8 cellular contexts compared by ENCODE assay signal in genomic region chr3:39148116-39149058, GRCh38. TPM values are rescaled to one million over a fixed set of nuclear protein-coding genes. Genes with fewer than 3 reads are reported as not detected.
A peak's percentile ranks its signal among the peaks of the same experiment; 100 is the strongest.
DNase-seq lines count a peak whose midpoint lies in the region; ATAC-seq and TF ChIP-seq lines count a peak whose summit lies in the region.

No MANE protein-coding gene starts in this region.

- peak overlapping the region; percentile 33 to 100 (median 100) for H3K27ac ChIP-seq in body of pancreas

- H3K36me3 Mint-ChIP-seq in memory B cell: peaks cover 12% of the 10 kb centered on the region

- intact Hi-C loops in body of pancreas (cut with DNase I): loop anchor here (5.0 kb wide), 1 partner anchor 39 kb away; no protein-coding TSS in a partner anchor

- ATAC-seq in GM21576 (IDR thresholded peaks at IDR 0.05; ENCODE audit: unreplicated experiment) (peak; percentile 23), body of pancreas (no peak), memory B cell (ENCODE audit: low read depth) (peak; percentile 8), HG02852 (IDR thresholded peaks at IDR 0.05; ENCODE audit: unreplicated experiment) (no peak)

- H3K4me1 Mint-ChIP-seq in memory B cell: peaks cover 67% of the 10 kb centered on the region

- H3K27me3 Mint-ChIP-seq in memory B cell: no peaks in the 10 kb centered on the region

- H3K9me3 Mint-ChIP-seq in memory B cell: no peaks in the 10 kb centered on the region

- 45 to 50% methylated on average over 12 to 14 of the region's 14 CpGs for WGBS in body of pancreas, 2 donors

- TF ChIP-seq POLR2A in body of pancreas (IDR thresholded peaks at IDR 0.05): no peak

- H3K4me3 ChIP-seq in GM12865 (ENCODE audit: low read depth, low read length): peak overlapping the region; percentile 71
- no peak overlapping the region for H3K4me3 ChIP-seq in body of pancreas

- H3K27ac Mint-ChIP-seq in memory B cell: peak overlapping the region; percentile 94

- no peak for TF ChIP-seq CTCF in GM12865 (IDR thresholded peaks at IDR 0.05; ENCODE audit: insufficient read depth, low read depth, low read length, missing control alignments)
- no peak for TF ChIP-seq CTCF in body of pancreas (IDR thresholded peaks at IDR 0.05)

- peaks cover 81% of the 10 kb centered on the region for H3K4me1 ChIP-seq in body of pancreas

- H3K9me3 ChIP-seq in body of pancreas: no peaks in the 10 kb centered on the region

- H3K36me3 ChIP-seq in body of pancreas (replicated peaks in 1 of 2; ENCODE audit: insufficient read depth in 1 of 2, low read depth in 2 of 2): peaks cover 11 to 16% of the 10 kb centered on the region in 2 donors

- peak overlapping the region; percentile 74 for H3K4me3 Mint-ChIP-seq in memory B cell

- no peaks in the 10 kb centered on the region for H3K27me3 ChIP-seq in body of pancreas

- peak; percentile 89 for DNase-seq in GM12865 (ENCODE audit: low read depth)
- peak; percentile 69 for DNase-seq in NCI-H69 (lab: John Stamatoyannopoulos, UW)
- peak in 1 of 4 donors; percentile 39 for DNase-seq in body of pancreas
- no peak for DNase-seq in memory B cell (ENCODE audit: low spot score in 2 of 2)
- DNase-seq in NCI-H1694 treated with DMSO at 0.1 percent for 48 hours (lab: John Stamatoyannopoulos, UW): no peak
- no peak for DNase-seq in NK-92 treated with Interleukin-12 subunit alpha and Interleukin-12 subunit beta, amount 100 ng/mL, for 24 hours (lab: John Stamatoyannopoulos, UW)

RNA-seq across cellular contexts. Expression of gene CSRNP1, which starts 5.0 kb away (rescaled TPM):
- total RNA-seq in body of pancreas: 10 to 100 TPM; 18.4 to 39.6 TPM

RNA-seq across cellular contexts. Expression of gene TTC21A, which starts 40.9 kb away (rescaled TPM):
- 10 to 100 TPM in 1 of 2 donors, 1 to 10 TPM in 1; 6.7 to 46.5 TPM for total RNA-seq in body of pancreas

RNA-seq across cellular contexts. Expression of gene GORASP1, which starts 41.0 kb away (rescaled TPM):
- 10 to 100 TPM; 38.4 to 53.1 TPM for total RNA-seq in body of pancreas

RNA-seq across cellular contexts. Expression of gene XIRP1, which starts 44.0 kb away (rescaled TPM):
- not detected for total RNA-seq in body of pancreas

Comparison
In these comparisons a context has a peak if more than half of its experiments do, and no peak if none do; other contexts are left out.
1. DNase-seq: peak in GM12865 (single experiment) and NCI-H69 (single experiment); none in memory B cell (0 of 2), NCI-H1694 treated with DMSO at 0.1 percent for 48 hours (single experiment) and NK-92 treated with Interleukin-12 subunit alpha and Interleukin-12 subunit beta, amount 100 ng/mL, for 24 hours (single experiment).
2. ATAC-seq: peak in GM21576 (single experiment) and memory B cell (single experiment); none in body of pancreas (single experiment) and HG02852 (single experiment).